ENCODE assay signal across 15 cellular contexts in the genomic region with DNA sequence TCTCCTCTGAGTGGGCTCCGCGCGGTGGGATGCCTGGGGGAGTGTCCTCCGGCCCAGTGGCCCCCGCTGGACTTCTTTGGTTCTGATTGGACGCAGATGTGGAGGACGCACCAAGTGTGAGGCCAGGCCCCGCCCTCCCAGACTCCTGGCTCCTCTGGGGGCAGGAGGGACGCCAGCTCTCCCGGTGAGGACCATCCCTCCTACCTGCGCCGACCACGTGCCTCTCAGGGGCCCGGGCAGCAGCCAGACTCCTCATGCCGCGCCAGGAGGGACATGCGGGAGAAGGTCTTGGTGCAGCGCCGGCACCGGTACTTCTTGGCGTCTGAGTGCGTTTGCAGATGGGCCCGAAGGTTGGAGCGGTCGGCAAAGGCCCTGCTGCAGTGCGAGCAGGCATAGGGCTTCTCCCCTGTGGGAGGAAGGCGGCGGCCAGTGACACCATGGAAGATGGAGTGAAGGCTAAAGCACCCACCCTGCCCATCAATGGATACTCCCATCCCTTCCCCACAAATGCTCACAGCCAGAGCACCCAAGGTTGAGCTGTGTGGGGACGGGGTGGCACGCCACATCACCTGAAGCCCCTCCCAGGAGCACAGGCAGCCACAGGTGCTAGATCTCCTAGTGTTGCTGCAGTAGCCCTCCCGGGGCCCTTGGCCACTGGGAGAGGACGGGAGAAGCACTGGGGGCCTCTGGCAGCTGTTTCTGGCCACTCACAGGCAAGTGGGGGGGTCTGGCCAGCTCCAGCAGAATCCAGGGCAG. TPM values are rescaled to one million over a fixed set of nuclear protein-coding genes. Genes with fewer than 3 reads are reported as not detected.
A peak's percentile ranks its signal among the peaks of the same experiment; 100 is the strongest.
DNase-seq lines count a peak whose midpoint lies in the region; ATAC-seq and TF ChIP-seq lines count a peak whose summit lies in the region.
"Had no signal": no experiment of that assay in that cellular context is flagged by ENCODE, and none has a peak within 500 bp of the region (broad histone marks: within the 10 kb centered on the region; RNA-seq: fewer than 3 reads in every experiment).

No MANE protein-coding gene starts in this region.

- no peak overlapping the region for H3K4me3 Mint-ChIP-seq in endodermal cell
- H3K4me3 Mint-ChIP-seq: CD4-positive, alpha-beta T cell had no signal

- H3K4me1 Mint-ChIP-seq in endodermal cell = no peaks in the 10 kb centered on the region

- H3K27ac ChIP-seq in HEK293 (ENCODE audit: extremely low read depth, low read depth, low read length) (no peak overlapping the region), endodermal cell (ENCODE audit: low read depth, low read length) (no peak overlapping the region)

- ATAC-seq in HG03354 (IDR thresholded peaks at IDR 0.05; ENCODE audit: poor library complexity, severe bottlenecking, unreplicated experiment) (no peak), GM19463 (IDR thresholded peaks at IDR 0.05; ENCODE audit: unreplicated experiment) (no peak)

- H3K36me3 ChIP-seq in HEK293 (ENCODE audit: control insufficient read depth in 2 of 2, insufficient read depth in 1 of 2, low read length in 2 of 2) = no peaks in the 10 kb centered on the region
- peaks cover 3% of the 10 kb centered on the region for H3K36me3 ChIP-seq in endodermal cell (ENCODE audit: control insufficient read depth, insufficient read depth, low read length)

- H3K27ac Mint-ChIP-seq in endodermal cell = no peak overlapping the region
- H3K27ac Mint-ChIP-seq: CD4-positive, alpha-beta T cell had no signal

- H3K27me3 ChIP-seq in endodermal cell (ENCODE audit: control insufficient read depth, insufficient read depth, low read length, poor library complexity, severe bottlenecking) = no peaks in the 10 kb centered on the region

- H3K36me3 Mint-ChIP-seq in endodermal cell (ENCODE audit: low read depth) = peaks cover 10% of the 10 kb centered on the region

- H3K9ac ChIP-seq in endodermal cell (ENCODE audit: extremely low read depth, low read length, poor library complexity, severe bottlenecking) = no peak overlapping the region

- DNase-seq in ELF-1 (ENCODE audit: low read depth, low spot score) = peak; percentile 47
- DNase-seq in endodermal cell = peak; percentile 71
- peak; percentile 80 for DNase-seq in posterior vena cava (ENCODE audit: low spot score)
- DNase-seq in activated effector memory CD4-positive, alpha-beta T cell treated with Interleukin-2 at 50 U/mL for 16 hours = no peak
- DNase-seq: CD4-positive, alpha-beta T cell; NCI-H1930; NCI-H2171; NCI-H446; NCI-H774; SHP77; T-helper 2 cell had no signal

- H3K4me3 ChIP-seq in HEK293 (ENCODE audit: low read depth, low read length) (no peak overlapping the region), endodermal cell (ENCODE audit: low read length) (no peak overlapping the region)

- intact Hi-C loops in posterior vena cava (cut with DNase I) = no loop called here

- H3K27me3 Mint-ChIP-seq in endodermal cell (ENCODE audit: insufficient read depth) = no peaks in the 10 kb centered on the region
- H3K27me3 Mint-ChIP-seq: CD4-positive, alpha-beta T cell had no signal

- no peaks in the 10 kb centered on the region for H3K9me3 Mint-ChIP-seq in endodermal cell
- H3K9me3 Mint-ChIP-seq: CD4-positive, alpha-beta T cell had no signal

- H3K4me1 ChIP-seq in HEK293 (ENCODE audit: control insufficient read depth, insufficient read depth, low read length) (no peaks in the 10 kb centered on the region), endodermal cell (ENCODE audit: control insufficient read depth, insufficient read depth, low read length) (no peaks in the 10 kb centered on the region)

- POLR2A ChIA-PET in HEK293 (lab: Yijun Ruan, JAX) = no interaction called here

- CTCF ChIA-PET in HEK293 (lab: Yijun Ruan, JAX) = no interaction called here

- H3K9me3 ChIP-seq in HEK293 (ENCODE audit: control insufficient read depth, insufficient read depth, low read depth, low read length) = no peaks in the 10 kb centered on the region
- no peaks in the 10 kb centered on the region for H3K9me3 ChIP-seq in endodermal cell (ENCODE audit: control insufficient read depth, low read length)

- WGBS in endodermal cell (ENCODE audit: insufficient coverage in 1 of 2, insufficient read length in 1 of 2), 2 experiments = 83 to 89% methylated on average over 21 to 31 of the region's 32 CpGs

- no peak for TF ChIP-seq CTCF in HEK293 (tag by site-specific recombination; IDR thresholded peaks at IDR 0.05)
- TF ChIP-seq CTCF in endodermal cell (conservative IDR thresholded peaks at IDR 0.05) = no peak

TF ChIP-seq in HEK293, 187 proteins besides CTCF, POLR2A, EP300 and RAD21:
- no peak for TF ChIP-seq ZNF658 (tag by site-specific recombination; IDR thresholded peaks at IDR 0.05)
- 0 out of 2 replicates have a peak, but pooled peaks have one; percentile 6 for TF ChIP-seq GLIS1 (tag by site-specific recombination; IDR thresholded peaks at IDR 0.05)
TF ChIP-seq in HEK293: peak in this region for 1.

RNA-seq across cellular contexts. Expression of a gene that starts 7.9 kb away (rescaled TPM):
- total RNA-seq in endodermal cell = 1 to 10 TPM in 1 of 2 donors, under 1 TPM in 1; 0.77 to 2.1 TPM
- polyA plus RNA-seq in endodermal cell (2013, experiment 1 of 2) = 0.75 TPM
- 0.46 TPM for polyA plus RNA-seq in endodermal cell (2013, experiment 2 of 2)
- under 1 TPM; 0.43 to 0.56 TPM for total RNA-seq in posterior vena cava

RNA-seq across cellular contexts. Expression of a gene that starts 15.5 kb away (rescaled TPM):
- total RNA-seq in endodermal cell (10 to 100 TPM; 79.8 to 81.4 TPM), posterior vena cava (10 to 100 TPM; 21.6 to 22.6 TPM)
- 111 TPM for polyA plus RNA-seq in endodermal cell (2013, experiment 1 of 2)
- 106 TPM for polyA plus RNA-seq in endodermal cell (2013, experiment 2 of 2)

RNA-seq across cellular contexts. Expression of a gene that starts 27.5 kb away (rescaled TPM):
- total RNA-seq in endodermal cell = 100 to 1,000 TPM; 188 to 220 TPM
- 63.0 TPM for polyA plus RNA-seq in endodermal cell (2013, experiment 1 of 2)
- polyA plus RNA-seq in endodermal cell (2013, experiment 2 of 2) = 54.6 TPM
- total RNA-seq in posterior vena cava = 100 to 1,000 TPM in 1 of 2 donors, 10 to 100 TPM in 1; 71.4 to 168 TPM
- total RNA-seq: H4 had no signal

RNA-seq across cellular contexts. Expression of a gene that starts 27.8 kb away (rescaled TPM):
- total RNA-seq in endodermal cell (10 to 100 TPM; 24.2 to 27.2 TPM), posterior vena cava (10 to 100 TPM; 16.8 to 19.0 TPM)
- 37.1 TPM for polyA plus RNA-seq in endodermal cell (2013, experiment 1 of 2)
- polyA plus RNA-seq in endodermal cell (2013, experiment 2 of 2) = 29.8 TPM

RNA-seq across cellular contexts. Expression of a gene that starts 27.9 kb away (rescaled TPM):
- 10 to 100 TPM; 16.7 to 24.3 TPM for total RNA-seq in endodermal cell
- polyA plus RNA-seq in endodermal cell (2013, experiment 1 of 2) = 20.6 TPM
- 14.3 TPM for polyA plus RNA-seq in endodermal cell (2013, experiment 2 of 2)
- 10 to 100 TPM; 17.2 to 20.4 TPM for total RNA-seq in posterior vena cava
